In genomic region chr18:61882296-61883004, GRCh38 we compare ENCODE assay signal across 16 cellular contexts. TPM values are rescaled to one million over a fixed set of nuclear protein-coding genes. Genes with fewer than 3 reads are reported as not detected.
DNase-seq lines count a peak whose midpoint lies in the region; ATAC-seq and TF ChIP-seq lines count a peak whose summit lies in the region.
"Had no signal": no experiment of that assay in that cellular context is flagged by ENCODE, and none has a peak within 500 bp of the region (broad histone marks: within the 10 kb centered on the region; RNA-seq: fewer than 3 reads in every experiment).

No MANE protein-coding gene starts in this region.

- peak; percentile 44 for DNase-seq in GM03348 (ENCODE audit: low spot score)
- DNase-seq in adipocyte (ENCODE audit: low read depth) = peak; percentile 71
- peak; percentile 38 for DNase-seq in fibroblast of the aortic adventitia (ENCODE audit: low read depth)
- DNase-seq in pons (ENCODE audit: low spot score) = peak; percentile 63
- no peak for DNase-seq in superior temporal gyrus (ENCODE audit: extremely low spot score)
- DNase-seq in NCI-H2196 treated with DMSO at 0.1 percent for 48 hours (lab: John Stamatoyannopoulos, UW; ENCODE audit: unreplicated experiment) = no peak
- DNase-seq in HCEC 1CT = no peak
- DNase-seq: activated naive CD8-positive, alpha-beta T cell treated with anti-CD3 and anti-CD28 coated beads, Interleukin-2, amount 50 U/mL, for 24 hours; activated T-cell treated with anti-CD3 and anti-CD28 coated beads, Interleukin-2, amount 50 U/mL, for 48 hours; NCI-H1417; NCI-H446; right cardiac atrium; stimulated activated CD4-positive, alpha-beta T cell treated with anti-CD3 and anti-CD28 coated beads, Interleukin-2, amount 100 ng/mL, for 48 hours had no signal

- no peak overlapping the region for H3K9ac ChIP-seq in adipocyte (ENCODE audit: low read length)
- H3K9ac ChIP-seq: BLaER1 had no signal

- H3K4me1 ChIP-seq in adipocyte (ENCODE audit: control insufficient read depth, insufficient read depth, low read length) = no peaks in the 10 kb centered on the region
- H3K4me1 ChIP-seq: BLaER1, HAP-1 had no signal

- H3K27me3 ChIP-seq in adipocyte (replicated peaks; ENCODE audit: control insufficient read depth, insufficient read depth, low read length) = no peaks in the 10 kb centered on the region
- H3K27me3 ChIP-seq: BLaER1 had no signal

- no peaks in the 10 kb centered on the region for H3K36me3 ChIP-seq in adipocyte (ENCODE audit: control insufficient read depth, insufficient read depth, low read length, severe bottlenecking)
- H3K36me3 ChIP-seq: BLaER1, HAP-1 had no signal

- H3K9me3 ChIP-seq in adipocyte (ENCODE audit: control insufficient read depth, low read length) = no peaks in the 10 kb centered on the region
- H3K9me3 ChIP-seq: BLaER1, HAP-1 had no signal

- no peak for ATAC-seq in HG02642 (IDR thresholded peaks at IDR 0.05; ENCODE audit: poor library complexity, unreplicated experiment)
- ATAC-seq: activated naive CD8-positive, alpha-beta T cell treated with anti-CD3 and anti-CD28 coated beads, Interleukin-2, amount 50 U/mL, for 24 hours had no signal

- TF ChIP-seq CTCF in fibroblast of the aortic adventitia (IDR thresholded peaks at IDR 0.05; ENCODE audit: insufficient read depth, low read length) = no peak

- no peak overlapping the region for H3K4me3 ChIP-seq in adipocyte (ENCODE audit: low read length)
- no peak overlapping the region for H3K4me3 ChIP-seq in fibroblast of the aortic adventitia (ENCODE audit: low read depth, low read length)
- H3K4me3 ChIP-seq: BLaER1, HAP-1 had no signal

RNA-seq across cellular contexts. Expression of gene RNF152, which starts 10.4 kb away (rescaled TPM):
- total RNA-seq in fibroblast of the aortic adventitia (ENCODE audit: low replicate concordance) = 7.3 and 12.8 TPM in 2 replicates

Comparison
In these comparisons a context has a peak if more than half of its experiments do, and no peak if none do; other contexts are left out.
1. DNase-seq: peak in GM03348 (single experiment), adipocyte (single experiment), fibroblast of the aortic adventitia (single experiment) and pons (single experiment); none in superior temporal gyrus (single experiment), NCI-H2196 treated with DMSO at 0.1 percent for 48 hours (single experiment) and HCEC 1CT (single experiment).